In the genomic region with DNA sequence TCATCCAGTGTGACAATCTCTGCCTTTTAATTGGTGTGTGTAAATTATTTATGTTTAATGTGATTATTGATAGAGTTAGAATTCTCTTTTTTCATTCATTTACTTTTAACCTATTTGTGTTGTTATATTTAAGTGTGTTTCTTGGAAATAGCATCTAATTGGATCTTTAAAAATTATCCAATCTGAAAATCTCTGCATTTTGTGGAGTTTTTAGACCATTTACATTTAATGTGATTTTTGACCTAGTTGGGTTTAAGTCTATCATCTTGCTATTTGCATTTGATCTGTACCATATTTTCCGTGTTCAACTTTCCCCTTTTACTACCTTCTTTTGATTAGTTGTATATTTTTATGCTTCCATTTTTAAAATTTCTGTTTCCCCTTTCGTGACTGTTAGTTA, we compare ENCODE assay signal across 29 cellular contexts.
"Had no signal": no experiment of that assay in that cellular context is flagged by ENCODE, and none has a peak within 500 bp of the region (broad histone marks: within the 10 kb centered on the region; RNA-seq: fewer than 3 reads in every experiment).

No MANE protein-coding gene starts in this region.

- H3K4me3 ChIP-seq: colonic mucosa, coronary artery, dorsolateral prefrontal cortex, esophagus muscularis mucosa, esophagus squamous epithelium, gastrocnemius medialis, gastroesophageal sphincter, heart left ventricle, heart right ventricle, hepatocyte had no signal

- H3K36me3 ChIP-seq: colonic mucosa, esophagus muscularis mucosa, esophagus squamous epithelium, gastrocnemius medialis, gastroesophageal sphincter, heart left ventricle, heart right ventricle had no signal

- DNase-seq: colonic mucosa; cortex of kidney; dermis blood vessel endothelial cell; dorsolateral prefrontal cortex; effector CD4-positive, alpha-beta T cell; effector CD8-positive, alpha-beta T cell; effector memory CD4-positive, alpha-beta T cell; effector memory CD8-positive, alpha-beta T cell; erythroblast; esophagus squamous epithelium; foreskin fibroblast; foreskin keratinocyte; foreskin melanocyte; gastrocnemius medialis; glutamatergic neuron; head of caudate nucleus; heart left ventricle; heart right ventricle; hippocampal formation had no signal

- H3K4me2 ChIP-seq: hepatocyte had no signal

- H3K79me2 ChIP-seq: hepatocyte had no signal

- H3K27me3 Mint-ChIP-seq: dendritic cell treated with granulocyte-macrophage colony-stimulating factor and Interleukin-4, amounts not matched to agents 40 ng/mL and 50 ng/mL, for 4 days; effector memory CD8-positive, alpha-beta T cell had no signal

- H2AFZ ChIP-seq: hepatocyte had no signal

- H3K27ac ChIP-seq: colonic mucosa, coronary artery, dorsolateral prefrontal cortex, epithelial cell of prostate, esophagus muscularis mucosa, esophagus squamous epithelium, foreskin keratinocyte, gastrocnemius medialis, gastroesophageal sphincter, heart left ventricle, heart right ventricle, hepatocyte had no signal

- H3K4me3 Mint-ChIP-seq: dendritic cell treated with granulocyte-macrophage colony-stimulating factor and Interleukin-4, amounts not matched to agents 40 ng/mL and 50 ng/mL, for 4 days; effector memory CD8-positive, alpha-beta T cell had no signal

- FAIRE-seq: endometrium, endothelial cell of umbilical vein, frontal cortex had no signal

- H3K9me3 ChIP-seq: colonic mucosa had no signal

- H3K27me3 ChIP-seq: colonic mucosa, esophagus muscularis mucosa, esophagus squamous epithelium, foreskin keratinocyte, gastrocnemius medialis, gastroesophageal sphincter, heart left ventricle, heart right ventricle, hepatocyte had no signal

- H3K4me1 ChIP-seq: colonic mucosa, esophagus muscularis mucosa, esophagus squamous epithelium, foreskin keratinocyte, gastrocnemius medialis, gastroesophageal sphincter, heart left ventricle, heart right ventricle had no signal

- ATAC-seq: effector memory CD8-positive, alpha-beta T cell; esophagus mucosa; foreskin keratinocyte; gastrocnemius medialis; gastroesophageal sphincter; heart left ventricle; heart right ventricle had no signal

- H3K27ac Mint-ChIP-seq: dendritic cell treated with granulocyte-macrophage colony-stimulating factor and Interleukin-4, amounts not matched to agents 40 ng/mL and 50 ng/mL, for 4 days; effector memory CD8-positive, alpha-beta T cell had no signal
